Comparison of ENCODE assay signal across 11 cellular contexts in the genomic region with DNA sequence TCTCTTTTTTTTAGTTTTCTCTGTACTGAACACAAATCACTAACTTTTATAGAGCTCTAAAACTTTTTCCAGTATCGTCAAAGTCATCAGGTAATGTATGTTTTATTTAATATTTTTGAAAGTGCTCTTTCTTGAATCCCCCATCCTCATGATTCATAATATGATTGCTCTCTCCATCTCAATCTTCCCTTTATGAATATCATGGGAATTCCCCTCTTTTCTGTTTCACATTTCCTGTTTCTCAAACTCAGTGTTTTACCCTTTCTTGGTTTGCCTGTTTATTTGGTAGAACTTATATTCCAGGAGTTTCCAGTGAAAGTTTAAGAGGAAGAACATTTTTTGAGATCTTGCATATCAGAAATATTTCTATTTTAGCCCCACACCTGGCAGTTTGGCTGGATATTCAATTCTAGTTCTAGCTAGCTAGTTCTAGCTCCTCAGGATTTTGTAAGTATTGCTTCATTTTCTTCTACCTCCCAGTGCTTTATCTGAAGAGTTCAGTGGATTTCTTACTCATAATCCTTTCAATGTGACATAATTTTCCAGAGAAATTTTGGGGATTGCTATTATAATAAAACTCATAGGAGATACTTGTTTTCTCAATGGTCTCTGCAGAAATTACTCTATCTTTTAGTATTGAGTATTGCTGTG. TPM values are rescaled to one million over a fixed set of nuclear protein-coding genes. Genes with fewer than 3 reads are reported as not detected.
DNase-seq lines count a peak whose midpoint lies in the region; ATAC-seq and TF ChIP-seq lines count a peak whose summit lies in the region.
"Had no signal": no experiment of that assay in that cellular context is flagged by ENCODE, and none has a peak within 500 bp of the region (broad histone marks: within the 10 kb centered on the region; RNA-seq: fewer than 3 reads in every experiment).

No MANE protein-coding gene starts in this region.

- no peak for TF ChIP-seq CTCF in WTC11 (IDR thresholded peaks at IDR 0.05)

- no peak for DNase-seq in activated T-cell treated with anti-CD3 and anti-CD28 coated beads, Interleukin-2, amount 50 U/mL, for 72 hours
- DNase-seq in activated T-cell treated with anti-CD3 and anti-CD28 coated beads, Interleukin-2, amount 50 U/mL, for 48 hours = no peak
- DNase-seq in HT1080 (ENCODE audit: low read depth) = peak; percentile 20
- no peak for DNase-seq in stimulated activated naive B cell treated with anti-CD40 and anti-IgM and Interleukin-4, amounts not matched to agents 10 μg/mL and 1 μg/mL and 100 μg/mL, for 72 hours
- no peak for DNase-seq in posterior vena cava (ENCODE audit: low spot score)
- no peak for DNase-seq in WTC11 (ENCODE audit: low spot score)
- DNase-seq in NCI-H2029 (lab: John Stamatoyannopoulos, UW) = no peak
- DNase-seq: activated CD8-positive, alpha-beta memory T cell treated with anti-CD3 and anti-CD28 coated beads, Interleukin-2, amount 10 ng/mL, durations not matched to agents 7 days and 5 days; Peyer's patch had no signal

- H3K36me3 Mint-ChIP-seq in activated T-cell treated with anti-CD3 and anti-CD28 coated beads, Interleukin-2, amount 50 U/mL, for 72 hours (ENCODE audit: insufficient read depth in 2 of 2) = no peaks in the 10 kb centered on the region
- H3K36me3 Mint-ChIP-seq in stimulated activated naive B cell treated with anti-CD40 and anti-IgM and Interleukin-4, amounts not matched to agents 10 μg/mL and 1 μg/mL and 100 μg/mL, for 72 hours = no peaks in the 10 kb centered on the region
- no peaks in the 10 kb centered on the region for H3K36me3 Mint-ChIP-seq in WTC11
- H3K36me3 Mint-ChIP-seq: activated CD8-positive, alpha-beta memory T cell treated with anti-CD3 and anti-CD28 coated beads, Interleukin-2, amount 10 ng/mL, durations not matched to agents 7 days and 5 days had no signal

- peak overlapping the region; percentile 39 to 52 for H3K4me3 Mint-ChIP-seq in activated T-cell treated with anti-CD3 and anti-CD28 coated beads, Interleukin-2, amount 50 U/mL, for 72 hours
- H3K4me3 Mint-ChIP-seq in stimulated activated naive B cell treated with anti-CD40 and anti-IgM and Interleukin-4, amounts not matched to agents 10 μg/mL and 1 μg/mL and 100 μg/mL, for 72 hours = no peak overlapping the region
- H3K4me3 Mint-ChIP-seq in WTC11 = no peak overlapping the region
- H3K4me3 Mint-ChIP-seq: activated CD8-positive, alpha-beta memory T cell treated with anti-CD3 and anti-CD28 coated beads, Interleukin-2, amount 10 ng/mL, durations not matched to agents 7 days and 5 days had no signal

- H3K9me3 Mint-ChIP-seq in activated T-cell treated with anti-CD3 and anti-CD28 coated beads, Interleukin-2, amount 50 U/mL, for 72 hours = no peaks in the 10 kb centered on the region
- H3K9me3 Mint-ChIP-seq in stimulated activated naive B cell treated with anti-CD40 and anti-IgM and Interleukin-4, amounts not matched to agents 10 μg/mL and 1 μg/mL and 100 μg/mL, for 72 hours = no peaks in the 10 kb centered on the region
- no peaks in the 10 kb centered on the region; the same call in 1 of the 2 replicates for H3K9me3 Mint-ChIP-seq in WTC11

- peak overlapping the region; percentile 79 for H3K27ac Mint-ChIP-seq in activated T-cell treated with anti-CD3 and anti-CD28 coated beads, Interleukin-2, amount 50 U/mL, for 72 hours
- H3K27ac Mint-ChIP-seq in stimulated activated naive B cell treated with anti-CD40 and anti-IgM and Interleukin-4, amounts not matched to agents 10 μg/mL and 1 μg/mL and 100 μg/mL, for 72 hours = no peak overlapping the region
- no peak overlapping the region for H3K27ac Mint-ChIP-seq in WTC11
- H3K27ac Mint-ChIP-seq: activated CD8-positive, alpha-beta memory T cell treated with anti-CD3 and anti-CD28 coated beads, Interleukin-2, amount 10 ng/mL, durations not matched to agents 7 days and 5 days had no signal

- CTCF ChIA-PET in WTC11 (lab: Charles Lee) = no interaction called here

- no peaks in the 10 kb centered on the region for H3K27me3 Mint-ChIP-seq in activated T-cell treated with anti-CD3 and anti-CD28 coated beads, Interleukin-2, amount 50 U/mL, for 72 hours (ENCODE audit: low read depth)
- no peaks in the 10 kb centered on the region for H3K27me3 Mint-ChIP-seq in stimulated activated naive B cell treated with anti-CD40 and anti-IgM and Interleukin-4, amounts not matched to agents 10 μg/mL and 1 μg/mL and 100 μg/mL, for 72 hours
- H3K27me3 Mint-ChIP-seq in WTC11 (ENCODE audit: low read depth) = no peaks in the 10 kb centered on the region
- H3K27me3 Mint-ChIP-seq: activated CD8-positive, alpha-beta memory T cell treated with anti-CD3 and anti-CD28 coated beads, Interleukin-2, amount 10 ng/mL, durations not matched to agents 7 days and 5 days had no signal

- peak; percentile 54 to 60 for ATAC-seq in activated T-cell treated with anti-CD3 and anti-CD28 coated beads, Interleukin-2, amount 50 U/mL, for 72 hours (replicated peaks in 1 of 2)
- ATAC-seq in HG02623 (IDR thresholded peaks at IDR 0.05; ENCODE audit: unreplicated experiment) = peak; percentile 93
- ATAC-seq in stimulated activated naive B cell treated with anti-CD40 and anti-IgM and Interleukin-4, amounts not matched to agents 10 μg/mL and 1 μg/mL and 100 μg/mL, for 72 hours (replicated peaks) = peak; percentile 72 to 88
- no peak for ATAC-seq in WTC11
- ATAC-seq: activated CD8-positive, alpha-beta memory T cell treated with anti-CD3 and anti-CD28 coated beads, Interleukin-2, amount 10 ng/mL, durations not matched to agents 7 days and 5 days had no signal

- POLR2A ChIA-PET in WTC11 (lab: Charles Lee) = no interaction called here

- H3K4me1 Mint-ChIP-seq in activated T-cell treated with anti-CD3 and anti-CD28 coated beads, Interleukin-2, amount 50 U/mL, for 72 hours (ENCODE audit: low read depth) = peaks cover 21% of the 10 kb centered on the region
- peaks cover 9 to 11% of the 10 kb centered on the region in 2 donors for H3K4me1 Mint-ChIP-seq in stimulated activated naive B cell treated with anti-CD40 and anti-IgM and Interleukin-4, amounts not matched to agents 10 μg/mL and 1 μg/mL and 100 μg/mL, for 72 hours
- H3K4me1 Mint-ChIP-seq in WTC11 = no peaks in the 10 kb centered on the region

- intact Hi-C loops in posterior vena cava (cut with DNase I) = no loop called here

TF ChIP-seq in WTC11, 78 proteins besides CTCF, POLR2A, EP300 and RAD21 (continues in another document):
- TF ChIP-seq, protein P1, sequence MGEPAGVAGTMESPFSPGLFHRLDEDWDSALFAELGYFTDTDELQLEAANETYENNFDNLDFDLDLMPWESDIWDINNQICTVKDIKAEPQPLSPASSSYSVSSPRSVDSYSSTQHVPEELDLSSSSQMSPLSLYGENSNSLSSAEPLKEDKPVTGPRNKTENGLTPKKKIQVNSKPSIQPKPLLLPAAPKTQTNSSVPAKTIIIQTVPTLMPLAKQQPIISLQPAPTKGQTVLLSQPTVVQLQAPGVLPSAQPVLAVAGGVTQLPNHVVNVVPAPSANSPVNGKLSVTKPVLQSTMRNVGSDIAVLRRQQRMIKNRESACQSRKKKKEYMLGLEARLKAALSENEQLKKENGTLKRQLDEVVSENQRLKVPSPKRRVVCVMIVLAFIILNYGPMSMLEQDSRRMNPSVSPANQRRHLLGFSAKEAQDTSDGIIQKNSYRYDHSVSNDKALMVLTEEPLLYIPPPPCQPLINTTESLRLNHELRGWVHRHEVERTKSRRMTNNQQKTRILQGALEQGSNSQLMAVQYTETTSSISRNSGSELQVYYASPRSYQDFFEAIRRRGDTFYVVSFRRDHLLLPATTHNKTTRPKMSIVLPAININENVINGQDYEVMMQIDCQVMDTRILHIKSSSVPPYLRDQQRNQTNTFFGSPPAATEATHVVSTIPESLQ (CRISPR knock-in tag; IDR thresholded peaks at IDR 0.05) = no peak
- TF ChIP-seq, protein P2, sequence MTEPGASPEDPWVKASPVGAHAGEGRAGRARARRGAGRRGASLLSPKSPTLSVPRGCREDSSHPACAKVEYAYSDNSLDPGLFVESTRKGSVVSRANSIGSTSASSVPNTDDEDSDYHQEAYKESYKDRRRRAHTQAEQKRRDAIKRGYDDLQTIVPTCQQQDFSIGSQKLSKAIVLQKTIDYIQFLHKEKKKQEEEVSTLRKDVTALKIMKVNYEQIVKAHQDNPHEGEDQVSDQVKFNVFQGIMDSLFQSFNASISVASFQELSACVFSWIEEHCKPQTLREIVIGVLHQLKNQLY (CRISPR knock-in tag; IDR thresholded peaks at IDR 0.05) = no peak
- TF ChIP-seq TEAD1 (CRISPR knock-in tag; IDR thresholded peaks at IDR 0.05) = no peak
- TF ChIP-seq TCF7 (CRISPR knock-in tag; IDR thresholded peaks at IDR 0.05; ENCODE audit: low read depth) = no peak
- no peak for TF ChIP-seq RELA (CRISPR knock-in tag; IDR thresholded peaks at IDR 0.05; ENCODE audit: borderline replicate concordance)
- TF ChIP-seq ELF4 (CRISPR knock-in tag; IDR thresholded peaks at IDR 0.05; ENCODE audit: low read depth) = no peak
- no peak for TF ChIP-seq FOXJ3 (CRISPR knock-in tag; IDR thresholded peaks at IDR 0.05; ENCODE audit: borderline replicate concordance)
- no peak for TF ChIP-seq ESRRA (CRISPR knock-in tag; IDR thresholded peaks at IDR 0.05; ENCODE audit: borderline replicate concordance)
- no peak for TF ChIP-seq TEAD4 (CRISPR knock-in tag; IDR thresholded peaks at IDR 0.05)
- TF ChIP-seq, protein P3, sequence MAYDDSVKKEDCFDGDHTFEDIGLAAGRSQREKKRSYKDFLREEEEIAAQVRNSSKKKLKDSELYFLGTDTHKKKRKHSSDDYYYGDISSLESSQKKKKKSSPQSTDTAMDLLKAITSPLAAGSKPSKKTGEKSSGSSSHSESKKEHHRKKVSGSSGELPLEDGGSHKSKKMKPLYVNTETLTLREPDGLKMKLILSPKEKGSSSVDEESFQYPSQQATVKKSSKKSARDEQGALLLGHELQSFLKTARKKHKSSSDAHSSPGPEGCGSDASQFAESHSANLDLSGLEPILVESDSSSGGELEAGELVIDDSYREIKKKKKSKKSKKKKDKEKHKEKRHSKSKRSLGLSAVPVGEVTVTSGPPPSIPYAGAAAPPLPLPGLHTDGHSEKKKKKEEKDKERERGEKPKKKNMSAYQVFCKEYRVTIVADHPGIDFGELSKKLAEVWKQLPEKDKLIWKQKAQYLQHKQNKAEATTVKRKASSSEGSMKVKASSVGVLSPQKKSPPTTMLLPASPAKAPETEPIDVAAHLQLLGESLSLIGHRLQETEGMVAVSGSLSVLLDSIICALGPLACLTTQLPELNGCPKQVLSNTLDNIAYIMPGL (CRISPR knock-in tag; IDR thresholded peaks at IDR 0.05) = no peak

RNA-seq across cellular contexts. Expression of gene C6orf58, which starts 6.1 kb away (rescaled TPM):
- total RNA-seq in activated T-cell treated with anti-CD3 and anti-CD28 coated beads, Interleukin-2, amount 50 U/mL, for 72 hours = not detected
- total RNA-seq in HT1080 (2014; rRNA removed; shearing (Covaris generic)) = 0.10 TPM in 1 of 2 replicates, not detected in the other
- polyA plus RNA-seq in HT1080 (2015; cell fraction: cytosol; rRNA removed) = not detected in 2 replicates
- polyA plus RNA-seq in HT1080 (2015; cell fraction: nucleus; rRNA removed) = 0.18 TPM in 1 of 2 replicates, not detected in the other
- total RNA-seq in posterior vena cava (not detected), WTC11 (2021) (not detected in 3 replicates)
- total RNA-seq: activated CD8-positive, alpha-beta memory T cell treated with anti-CD3 and anti-CD28 coated beads, Interleukin-2, amount 10 ng/mL, durations not matched to agents 7 days and 5 days; omental fat pad; Peyer's patch had no signal

Comparison
In these comparisons a context has a peak if more than half of its experiments do, and no peak if none do; other contexts are left out.
1. H3K4me3 Mint-ChIP-seq: peak in activated T-cell treated with anti-CD3 and anti-CD28 coated beads, Interleukin-2, amount 50 U/mL, for 72 hours (2 of 2); none in stimulated activated naive B cell treated with anti-CD40 and anti-IgM and Interleukin-4, amounts not matched to agents 10 μg/mL and 1 μg/mL and 100 μg/mL, for 72 hours (0 of 2) and WTC11 (single experiment).